7 cellular contexts compared by ENCODE assay signal in the genomic region with DNA sequence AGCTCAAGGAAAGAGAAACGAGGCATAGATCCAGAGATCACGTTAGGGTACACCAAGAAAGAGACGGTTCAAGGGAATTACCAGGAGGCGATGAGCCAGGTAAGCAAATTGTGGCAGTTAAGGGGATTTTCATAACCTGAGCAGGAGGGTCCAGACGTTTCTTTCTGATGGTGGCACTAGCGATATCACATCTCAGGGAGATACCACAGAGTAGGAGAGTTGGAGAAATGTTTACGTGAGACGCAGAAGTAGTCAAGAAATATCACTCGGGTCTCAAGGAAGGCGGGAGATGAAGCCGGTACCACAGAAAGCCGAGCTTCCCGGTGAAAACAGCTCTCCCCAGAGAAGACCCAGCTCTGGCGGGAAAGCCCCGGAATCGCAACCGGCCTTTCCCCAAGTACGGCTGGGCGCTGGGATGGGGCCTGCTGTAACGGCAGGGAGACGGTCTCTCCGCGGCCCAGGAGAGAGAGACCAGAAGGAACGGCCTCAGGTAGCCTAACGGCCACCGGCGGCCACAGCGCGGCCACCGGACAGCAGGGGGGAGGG. TPM values are rescaled to one million over a fixed set of nuclear protein-coding genes. Genes with fewer than 3 reads are reported as not detected.
DNase-seq lines count a peak whose midpoint lies in the region; ATAC-seq and TF ChIP-seq lines count a peak whose summit lies in the region.

No MANE protein-coding gene starts in this region.

- TF ChIP-seq CTCF in fibroblast of the aortic adventitia (IDR thresholded peaks at IDR 0.05; ENCODE audit: insufficient read depth, low read length) (no peak), prostate gland (IDR thresholded peaks at IDR 0.05) (no peak)

- no peak for TF ChIP-seq POLR2A in prostate gland (IDR thresholded peaks at IDR 0.05)

- H3K9me3 ChIP-seq in prostate gland: no peaks in the 10 kb centered on the region

- H3K27me3 ChIP-seq in prostate gland (replicated peaks; ENCODE audit: insufficient read depth): no peaks in the 10 kb centered on the region

- H3K4me1 ChIP-seq in prostate gland (replicated peaks): no peaks in the 10 kb centered on the region

- ATAC-seq in GM18868 (IDR thresholded peaks at IDR 0.05; ENCODE audit: unreplicated experiment) (peak; percentile 39), HG02840 (IDR thresholded peaks at IDR 0.05; ENCODE audit: low FRiP score, unreplicated experiment) (peak; percentile 33)

- DNase-seq in NCI-H526 (lab: John Stamatoyannopoulos, UW) (peak; percentile 11 to 64), activated T-helper 1 cell treated with Interleukin-2 at 50 U/mL for 16 hours (ENCODE audit: low read depth) (peak; percentile 16), fibroblast of the aortic adventitia (ENCODE audit: low read depth) (peak; percentile 13), prostate gland (ENCODE audit: low spot score) (no peak), LoVo (ENCODE audit: low spot score) (no peak)

- WGBS in prostate gland: under 1% methylated on average over 25 of the region's 30 CpGs

- H3K4me3 ChIP-seq in fibroblast of the aortic adventitia (ENCODE audit: low read depth, low read length): peak overlapping the region; percentile 88
- peak overlapping the region; percentile 81 to 89 for H3K4me3 ChIP-seq in prostate gland

- H3K27ac ChIP-seq in prostate gland: peak overlapping the region; percentile 89

- no peaks in the 10 kb centered on the region for H3K36me3 ChIP-seq in prostate gland

- intact Hi-C loops in prostate gland (cut with DNase I): loop anchor here (5.0 kb wide), 1 partner anchor 52 kb away; a partner anchor contains a TSS

RNA-seq across cellular contexts. Expression of a gene that starts 0.5 kb away (rescaled TPM):
- total RNA-seq in fibroblast of the aortic adventitia (ENCODE audit: low replicate concordance) (33.8 and 43.8 TPM in 2 replicates), prostate gland (10 to 100 TPM; 11.5 to 49.6 TPM)

RNA-seq across cellular contexts. Expression of a gene that starts 13.8 kb away (rescaled TPM):
- total RNA-seq in fibroblast of the aortic adventitia (ENCODE audit: low replicate concordance) (50.5 and 93.8 TPM in 2 replicates), prostate gland (10 to 100 TPM; 36.9 to 71.9 TPM)

RNA-seq across cellular contexts. Expression of a gene that starts 51.9 kb away (rescaled TPM):
- 29.7 and 32.8 TPM in 2 replicates for total RNA-seq in fibroblast of the aortic adventitia (ENCODE audit: low replicate concordance)
- 10 to 100 TPM; 38.8 to 43.2 TPM for total RNA-seq in prostate gland

Comparison
In these comparisons a context has a peak if more than half of its experiments do, and no peak if none do; other contexts are left out.
1. DNase-seq: peak in NCI-H526 (2 of 2), activated T-helper 1 cell treated with Interleukin-2 at 50 U/mL for 16 hours (single experiment) and fibroblast of the aortic adventitia (single experiment); none in prostate gland (single experiment) and LoVo (single experiment).